1 cellular context compared by ENCODE assay signal in genomic region chr18:48953096-48953706, GRCh38.
TF ChIP-seq lines count a peak whose summit lies in the region.

No MANE protein-coding gene starts in this region.

TF ChIP-seq in endothelial cell of umbilical vein, 7 proteins besides CTCF, POLR2A, EP300 and RAD21 (continued from another document):
- TF ChIP-seq JUN (IDR thresholded peaks at IDR 0.05; ENCODE audit: borderline replicate concordance, insufficient read depth, insufficient read length, low read depth) (no peak), MYC (IDR thresholded peaks at IDR 0.05; ENCODE audit: low read depth, low read length) (no peak), MAX (IDR thresholded peaks at IDR 0.05; ENCODE audit: insufficient read depth, insufficient read length) (no peak)
